Comparison of ENCODE assay signal across 9 cellular contexts in the genomic region with DNA sequence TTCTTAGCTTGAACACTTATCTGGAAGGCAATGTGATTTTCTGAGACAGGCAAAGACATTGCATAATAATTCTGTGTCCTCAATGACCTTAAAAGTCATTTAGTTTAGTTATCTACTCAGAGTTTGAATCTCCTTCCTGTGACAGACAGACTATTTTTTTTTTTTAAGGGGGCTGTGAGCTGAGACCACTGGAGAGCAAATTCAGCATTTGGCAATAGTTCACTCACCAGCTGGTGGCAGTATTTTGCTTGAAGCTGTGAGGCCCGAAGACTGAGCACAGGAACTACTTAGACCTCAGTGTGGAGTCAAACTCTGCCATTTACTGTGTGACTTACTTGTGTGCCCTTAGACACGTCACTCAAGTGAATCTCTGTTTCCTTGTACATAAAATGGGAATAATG. TPM values are rescaled to one million over a fixed set of nuclear protein-coding genes. Genes with fewer than 3 reads are reported as not detected.
A peak's percentile ranks its signal among the peaks of the same experiment; 100 is the strongest.
DNase-seq lines count a peak whose midpoint lies in the region; ATAC-seq and TF ChIP-seq lines count a peak whose summit lies in the region.
"Had no signal": no experiment of that assay in that cellular context is flagged by ENCODE, and none has a peak within 500 bp of the region (broad histone marks: within the 10 kb centered on the region; RNA-seq: fewer than 3 reads in every experiment).

No MANE protein-coding gene starts in this region.

- TF ChIP-seq CTCF in DOHH2 (IDR thresholded peaks at IDR 0.05; ENCODE audit: low read depth, low read length, poor library complexity, severe bottlenecking), result peak; percentile 74
- TF ChIP-seq CTCF in MCF 10A (IDR thresholded peaks at IDR 0.05; ENCODE audit: unreplicated experiment), result peak; percentile 50

- H3K27me3 Mint-ChIP-seq in MCF 10A (ENCODE audit: insufficient read depth, unreplicated experiment), result no peaks in the 10 kb centered on the region

- H3K4me3 ChIP-seq in DOHH2 (ENCODE audit: low read length), result no peak overlapping the region
- no peak overlapping the region for H3K4me3 ChIP-seq in GM23248
- H3K4me3 ChIP-seq: SK-N-MC had no signal

- no peaks in the 10 kb centered on the region for H3K36me3 ChIP-seq in DOHH2 (ENCODE audit: control insufficient read depth, low read length)
- no peaks in the 10 kb centered on the region for H3K36me3 ChIP-seq in GM23248 (ENCODE audit: low read depth)

- H3K27me3 ChIP-seq in DOHH2 (ENCODE audit: control insufficient read depth, low read length) (peaks cover 5% of the 10 kb centered on the region), GM23248 (replicated peaks; ENCODE audit: insufficient read depth) (no peaks in the 10 kb centered on the region)

- H4K20me1 ChIP-seq in DOHH2 (ENCODE audit: control insufficient read depth, insufficient read depth, low read depth, low read length) (no peaks in the 10 kb centered on the region), GM23248 (ENCODE audit: insufficient read depth) (no peaks in the 10 kb centered on the region)

- H3K4me1 ChIP-seq in DOHH2 (ENCODE audit: control insufficient read depth, low read length), result no peaks in the 10 kb centered on the region
- peaks cover 19% of the 10 kb centered on the region for H3K4me1 ChIP-seq in GM23248 (ENCODE audit: insufficient read depth)

- no peak for ATAC-seq in HG02642 (IDR thresholded peaks at IDR 0.05; ENCODE audit: poor library complexity, unreplicated experiment)

- H3K9me2 ChIP-seq in DOHH2 (replicated peaks; ENCODE audit: control insufficient read depth, low read length), result no peaks in the 10 kb centered on the region
- H3K9me2 ChIP-seq in GM23248 (ENCODE audit: insufficient read depth), result no peaks in the 10 kb centered on the region

- H3K9me3 Mint-ChIP-seq in MCF 10A (ENCODE audit: unreplicated experiment), result no peaks in the 10 kb centered on the region

- H3K27ac ChIP-seq in DOHH2 (ENCODE audit: low read depth, low read length) (no peak overlapping the region), GM23248 (no peak overlapping the region)
- H3K27ac ChIP-seq: SK-N-MC had no signal

- intact Hi-C loops in MCF 10A (cut with micrococcal nuclease), result loop anchor here (1.0 kb wide), 1 partner anchor 109 kb away; no protein-coding TSS in a partner anchor

- H3K79me2 ChIP-seq in DOHH2 (ENCODE audit: control insufficient read depth, low read length), result no peaks in the 10 kb centered on the region
- H3K79me2 ChIP-seq in GM23248 (ENCODE audit: insufficient read depth), result no peaks in the 10 kb centered on the region

- H3K9me3 ChIP-seq in DOHH2 (ENCODE audit: control insufficient read depth, insufficient read depth, low read length), result no peaks in the 10 kb centered on the region
- H3K9me3 ChIP-seq in GM23248 (ENCODE audit: low read depth), result no peaks in the 10 kb centered on the region

- no peak overlapping the region for H3K4me2 ChIP-seq in DOHH2 (ENCODE audit: low read length)
- no peak overlapping the region for H3K4me2 ChIP-seq in GM23248 (ENCODE audit: unreplicated experiment)

- BruUV-seq in MCF 10A (replicated peaks; lab: Mats Ljungman, UMichigan), result no TSS peak

- in situ Hi-C loops in GM23248 (cut with MboI), result no loop called here

- H3K36me3 Mint-ChIP-seq in MCF 10A (ENCODE audit: insufficient read depth, unreplicated experiment), result peaks cover 7% of the 10 kb centered on the region

- WGBS in GM23248 (ENCODE audit: low coverage in 1 of 2, low lambda C conversion rate in 2 of 2, missing lambda C conversion rate in 2 of 2), 2 experiments, result 4 to 7% methylated on average over 2 of the region's 2 CpGs

- H3K27ac Mint-ChIP-seq in MCF 10A (ENCODE audit: low read depth, unreplicated experiment), result no peak overlapping the region

- no peak overlapping the region for H3K4me3 Mint-ChIP-seq in MCF 10A (ENCODE audit: unreplicated experiment)

- CTCF ChIA-PET in MCF 10A (lab: Yijun Ruan, JAX), result interaction anchor here (0.6 to 12.7 kb wide), 35 partner anchors 9 to 636 kb away, joined by 3 to 92 read pairs (median 5); no protein-coding TSS in a partner anchor

- H3F3A ChIP-seq in DOHH2 (ENCODE audit: control insufficient read depth, insufficient read depth) (no peaks in the 10 kb centered on the region), GM23248 (ENCODE audit: insufficient read depth) (peaks cover 14% of the 10 kb centered on the region)

- no peak overlapping the region for H3K9ac ChIP-seq in GM23248

- POLR2A ChIA-PET in MCF 10A (lab: Yijun Ruan, JAX), result interaction anchor here (1.0 to 1.6 kb wide), 4 partner anchors 9 to 243 kb away, joined by 3 to 6 read pairs (median 4); partner anchors contain the start of gene TMEM192

- peaks cover 32% of the 10 kb centered on the region for H3K4me1 Mint-ChIP-seq in MCF 10A (ENCODE audit: insufficient read depth, unreplicated experiment)

- peak; percentile 64 for DNase-seq in GM23248
- peak; percentile 45 for DNase-seq in NCI-H2171 treated with DMSO at 0.1 percent for 48 hours (lab: John Stamatoyannopoulos, UW)
- peak; percentile 66 for DNase-seq in MCF 10A (ENCODE audit: unreplicated experiment)
- DNase-seq in kidney tubule cell (ENCODE audit: low spot score), result peak; percentile 50
- no peak for DNase-seq in activated gamma-delta T cell (lab: John Stamatoyannopoulos, UW)
- DNase-seq in T-helper 1 cell, result no peak

- peak overlapping the region; percentile 30; the same call in 1 of the 2 replicates for H2AFZ ChIP-seq in GM23248

RNA-seq across cellular contexts. Expression of gene CPE, which starts 22.9 kb away (rescaled TPM):
- 66.9 and 77.9 TPM in 2 replicates for total RNA-seq in GM23248 (2014; rRNA removed; shearing (Covaris generic))
- polyA plus RNA-seq in GM23248 (2016; fragmentation: Nextera tagmentation; extraction: Ambion mirVana), result 51.0 and 53.9 TPM in 2 replicates
- total RNA-seq in MCF 10A (2022), result 8.3 and 9.1 TPM in 2 replicates

RNA-seq across cellular contexts. Expression of gene MSMO1, which starts 28.4 kb away (rescaled TPM):
- 72.2 and 80.9 TPM in 2 replicates for total RNA-seq in GM23248 (2014; rRNA removed; shearing (Covaris generic))
- 70.9 and 72.7 TPM in 2 replicates for polyA plus RNA-seq in GM23248 (2016; fragmentation: Nextera tagmentation; extraction: Ambion mirVana)
- total RNA-seq in MCF 10A (2022), result 80.4 and 94.9 TPM in 2 replicates

Comparison
In these comparisons a context has a peak if more than half of its experiments do, and no peak if none do; other contexts are left out.
1. DNase-seq: peak in GM23248 (single experiment), NCI-H2171 treated with DMSO at 0.1 percent for 48 hours (single experiment), MCF 10A (single experiment) and kidney tubule cell (single experiment); none in activated gamma-delta T cell (single experiment) and T-helper 1 cell (0 of 5).